Comparison of ENCODE assay signal across 36 cellular contexts in the genomic region with DNA sequence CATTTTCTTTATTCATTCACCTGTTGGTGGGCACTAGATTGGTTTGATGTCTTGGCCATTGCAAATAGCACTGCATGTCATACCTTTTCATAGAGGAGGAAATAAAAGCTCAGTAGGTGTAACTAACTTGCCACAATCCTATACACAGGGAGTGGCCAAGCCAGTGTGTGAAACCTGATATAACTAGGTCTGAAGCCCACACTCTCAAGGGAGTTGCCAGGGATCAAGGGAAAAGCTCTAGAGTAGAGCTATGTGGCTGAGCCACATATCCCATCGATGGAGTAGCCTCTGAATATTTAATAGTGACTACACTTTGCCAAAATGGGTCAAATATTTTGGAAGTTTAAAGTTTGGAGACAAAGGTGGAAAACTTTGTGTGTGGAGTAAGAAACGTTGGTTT.
"Had no signal": no experiment of that assay in that cellular context is flagged by ENCODE, and none has a peak within 500 bp of the region (broad histone marks: within the 10 kb centered on the region; RNA-seq: fewer than 3 reads in every experiment).

No MANE protein-coding gene starts in this region.

- ATAC-seq: activated CD4-positive, alpha-beta T cell treated with anti-CD3 and anti-CD28 coated beads for 36 hours; activated CD4-positive, CD25-positive, alpha-beta regulatory T cell treated with anti-CD3 and anti-CD28 coated beads, Interleukin-2, amount 50 U/mL, for 24 hours; activated CD8-positive, alpha-beta memory T cell treated with anti-CD3 and anti-CD28 coated beads, Interleukin-2, amount 10 ng/mL, durations not matched to agents 7 days and 5 days; activated CD8-positive, alpha-beta T cell treated with anti-CD3 and anti-CD28 coated beads, Interleukin-2, amount 10 ng/mL, durations not matched to agents 7 days and 5 days; activated naive CD4-positive, alpha-beta T cell treated with anti-CD3 and anti-CD28 coated beads, Interleukin-2, amount 50 U/mL, for 72 hours; activated T-helper 17 cell treated with anti-CD3 and anti-CD28 coated beads, Interleukin-2, amount 50 U/mL, for 72 hours; body of pancreas had no signal

- H3K9me3 ChIP-seq: adrenal gland, body of pancreas, breast epithelium had no signal

- H3K4me3 Mint-ChIP-seq: activated CD4-positive, alpha-beta memory T cell treated with anti-CD3 and anti-CD28 coated beads, Interleukin-2, amount 10 ng/mL, durations not matched to agents 7 days and 5 days; activated CD4-positive, alpha-beta T cell treated with anti-CD3 and anti-CD28 coated beads for 36 hours; activated CD4-positive, alpha-beta T cell treated with anti-CD3 and anti-CD28 coated beads, Interleukin-2, amount 10 ng/mL, durations not matched to agents 7 days and 5 days; activated CD8-positive, alpha-beta memory T cell treated with anti-CD3 and anti-CD28 coated beads, Interleukin-2, amount 10 ng/mL, durations not matched to agents 7 days and 5 days; activated CD8-positive, alpha-beta T cell treated with anti-CD3 and anti-CD28 coated beads, Interleukin-2, amount 10 ng/mL, durations not matched to agents 7 days and 5 days; activated naive CD4-positive, alpha-beta T cell treated with anti-CD3 and anti-CD28 coated beads for 36 hours; activated naive CD8-positive, alpha-beta T cell treated with anti-CD3 and anti-CD28 coated beads for 36 hours; activated T-cell treated with anti-CD3 and anti-CD28 coated beads, Interleukin-2, amount 50 U/mL, for 24 hours; activated T-helper 1 cell treated with anti-CD3 and anti-CD28 coated beads, Interleukin-12 subunit alpha, Interleukin-12 subunit beta, Interleukin-2, Interleukin-4 antibody, amounts not matched to agents 30 ng/mL and 10 ng/mL and 1 ng/mL, durations not matched to agents 14 hours and 24 hours and 36 hours; activated T-helper 17 cell treated with anti-CD3 and anti-CD28 coated beads, Interleukin-2, amount 50 U/mL, for 72 hours; T-helper 1 cell treated with Interleukin-12 subunit alpha and Interleukin-12 subunit beta and Interleukin-4 antibody, amounts not matched to agents 30 μg/mL and 1 μg/mL, for 36 hours; T-helper 2 cell treated with Interferon-gamma antibody and Interleukin-4, amounts not matched to agents 5 μg/mL and 100 μg/mL, for 36 hours had no signal

- H3K27ac Mint-ChIP-seq: activated CD4-positive, alpha-beta memory T cell treated with anti-CD3 and anti-CD28 coated beads, Interleukin-2, amount 10 ng/mL, durations not matched to agents 7 days and 5 days; activated CD4-positive, alpha-beta T cell treated with anti-CD3 and anti-CD28 coated beads for 36 hours; activated CD4-positive, alpha-beta T cell treated with anti-CD3 and anti-CD28 coated beads, Interleukin-2, amount 10 ng/mL, durations not matched to agents 7 days and 5 days; activated CD8-positive, alpha-beta memory T cell treated with anti-CD3 and anti-CD28 coated beads, Interleukin-2, amount 10 ng/mL, durations not matched to agents 7 days and 5 days; activated CD8-positive, alpha-beta T cell treated with anti-CD3 and anti-CD28 coated beads, Interleukin-2, amount 10 ng/mL, durations not matched to agents 7 days and 5 days; activated naive CD4-positive, alpha-beta T cell treated with anti-CD3 and anti-CD28 coated beads for 36 hours; activated naive CD4-positive, alpha-beta T cell treated with anti-CD3 and anti-CD28 coated beads, Interleukin-2, amount 50 U/mL, for 72 hours; activated naive CD8-positive, alpha-beta T cell treated with anti-CD3 and anti-CD28 coated beads for 36 hours; activated T-cell treated with anti-CD3 and anti-CD28 coated beads, Interleukin-2, amount 50 U/mL, for 24 hours; activated T-helper 1 cell treated with anti-CD3 and anti-CD28 coated beads, Interleukin-12 subunit alpha, Interleukin-12 subunit beta, Interleukin-2, Interleukin-4 antibody, amounts not matched to agents 30 ng/mL and 10 ng/mL and 1 ng/mL, durations not matched to agents 14 hours and 24 hours and 36 hours; activated T-helper 17 cell treated with anti-CD3 and anti-CD28 coated beads, Interleukin-2, amount 50 U/mL, for 72 hours; T-helper 1 cell treated with Interleukin-12 subunit alpha and Interleukin-12 subunit beta and Interleukin-4 antibody, amounts not matched to agents 30 μg/mL and 1 μg/mL, for 36 hours; T-helper 2 cell treated with Interferon-gamma antibody and Interleukin-4, amounts not matched to agents 5 μg/mL and 100 μg/mL, for 36 hours had no signal

- H3K36me3 ChIP-seq: adrenal gland, brain microvascular endothelial cell, breast epithelium had no signal

- DNase-seq: activated CD4-positive, alpha-beta memory T cell treated with anti-CD3 and anti-CD28 coated beads, Interleukin-2, amount 10 ng/mL, durations not matched to agents 7 days and 5 days; activated CD4-positive, alpha-beta T cell treated with anti-CD3 and anti-CD28 coated beads for 1 hour; activated CD4-positive, alpha-beta T cell treated with anti-CD3 and anti-CD28 coated beads for 36 hours; activated CD4-positive, alpha-beta T cell treated with anti-CD3 and anti-CD28 coated beads for 48 hours; activated CD4-positive, alpha-beta T cell treated with anti-CD3 and anti-CD28 coated beads, Interleukin-2, amount 10 ng/mL, durations not matched to agents 7 days and 5 days; activated CD4-positive, alpha-beta T cell treated with anti-CD3 and anti-CD28 coated beads, Interleukin-2, amount 50 U/mL, for 48 hours; activated CD4-positive, CD25-positive, alpha-beta regulatory T cell; activated CD8-positive, alpha-beta memory T cell treated with anti-CD3 and anti-CD28 coated beads for 24 hours; activated CD8-positive, alpha-beta memory T cell treated with anti-CD3 and anti-CD28 coated beads, Interleukin-2, amount 10 ng/mL, durations not matched to agents 7 days and 5 days; activated CD8-positive, alpha-beta memory T cell treated with anti-CD3 and anti-CD28 coated beads, Interleukin-2, amount 50 U/mL, for 48 hours; activated CD8-positive, alpha-beta T cell treated with anti-CD3 and anti-CD28 coated beads, Interleukin-2, amount 10 ng/mL, durations not matched to agents 7 days and 5 days; activated effector memory CD4-positive, alpha-beta T cell treated with anti-CD3 and anti-CD28 coated beads, Interleukin-2, amount 50 U/mL, for 16 hours; activated gamma-delta T cell treated with Interleukin-2 at 50 U/mL for 16 hours; activated naive CD4-positive, alpha-beta T cell; activated naive CD4-positive, alpha-beta T cell treated with anti-CD3 and anti-CD28 coated beads for 36 hours; activated naive CD4-positive, alpha-beta T cell treated with anti-CD3 and anti-CD28 coated beads, Interleukin-2, amount 50 U/mL, for 16 hours; activated naive CD8-positive, alpha-beta T cell treated with anti-CD3 and anti-CD28 coated beads for 36 hours; activated T-cell treated with anti-CD3 and anti-CD28 coated beads, Interleukin-2, amount 50 U/mL, for 24 hours; activated T-cell treated with anti-CD3 and anti-CD28 coated beads, Interleukin-2, amount 50 U/mL, for 48 hours; adrenal gland; amniotic stem cell; aorta; body of pancreas; brain microvascular endothelial cell; central memory CD4-positive, alpha-beta T cell; T-helper 1 cell; T-helper 2 cell; T-helper 9 cell had no signal

- H3K36me3 Mint-ChIP-seq: activated CD8-positive, alpha-beta memory T cell treated with anti-CD3 and anti-CD28 coated beads, Interleukin-2, amount 10 ng/mL, durations not matched to agents 7 days and 5 days; activated naive CD4-positive, alpha-beta T cell treated with anti-CD3 and anti-CD28 coated beads, Interleukin-2, amount 50 U/mL, for 72 hours; activated naive CD8-positive, alpha-beta T cell treated with anti-CD3 and anti-CD28 coated beads for 36 hours had no signal

- H3K27ac ChIP-seq: adrenal gland, body of pancreas, brain microvascular endothelial cell, breast epithelium, VCaP had no signal

- H3K4me3 ChIP-seq: adrenal gland, body of pancreas, breast epithelium had no signal

- H3K4me1 ChIP-seq: adrenal gland, body of pancreas, breast epithelium had no signal

- H3K9me3 Mint-ChIP-seq: activated CD4-positive, alpha-beta memory T cell treated with anti-CD3 and anti-CD28 coated beads, Interleukin-2, amount 10 ng/mL, durations not matched to agents 7 days and 5 days; activated CD4-positive, alpha-beta T cell treated with anti-CD3 and anti-CD28 coated beads, Interleukin-2, amount 10 ng/mL, durations not matched to agents 7 days and 5 days; activated naive CD4-positive, alpha-beta T cell treated with anti-CD3 and anti-CD28 coated beads for 36 hours; activated naive CD8-positive, alpha-beta T cell treated with anti-CD3 and anti-CD28 coated beads for 36 hours; activated T-cell treated with anti-CD3 and anti-CD28 coated beads, Interleukin-2, amount 50 U/mL, for 24 hours; activated T-helper 1 cell treated with anti-CD3 and anti-CD28 coated beads, Interleukin-12 subunit alpha, Interleukin-12 subunit beta, Interleukin-2, Interleukin-4 antibody, amounts not matched to agents 30 ng/mL and 10 ng/mL and 1 ng/mL, durations not matched to agents 14 hours and 24 hours and 36 hours; activated T-helper 17 cell treated with anti-CD3 and anti-CD28 coated beads, Interleukin-2, amount 50 U/mL, for 72 hours; T-helper 1 cell treated with Interleukin-12 subunit alpha and Interleukin-12 subunit beta and Interleukin-4 antibody, amounts not matched to agents 30 μg/mL and 1 μg/mL, for 36 hours; T-helper 2 cell treated with Interferon-gamma antibody and Interleukin-4, amounts not matched to agents 5 μg/mL and 100 μg/mL, for 36 hours had no signal

- H3K4me1 Mint-ChIP-seq: activated CD4-positive, alpha-beta memory T cell treated with anti-CD3 and anti-CD28 coated beads, Interleukin-2, amount 10 ng/mL, durations not matched to agents 7 days and 5 days; activated CD4-positive, alpha-beta T cell treated with anti-CD3 and anti-CD28 coated beads for 36 hours; activated CD4-positive, alpha-beta T cell treated with anti-CD3 and anti-CD28 coated beads, Interleukin-2, amount 10 ng/mL, durations not matched to agents 7 days and 5 days; activated CD8-positive, alpha-beta memory T cell treated with anti-CD3 and anti-CD28 coated beads, Interleukin-2, amount 10 ng/mL, durations not matched to agents 7 days and 5 days; activated naive CD8-positive, alpha-beta T cell treated with anti-CD3 and anti-CD28 coated beads for 36 hours; activated T-helper 17 cell treated with anti-CD3 and anti-CD28 coated beads, Interleukin-2, amount 50 U/mL, for 72 hours had no signal
